12 cellular contexts compared by ENCODE assay signal in genomic region chr1:61332196-61332753, GRCh38.
DNase-seq lines count a peak whose midpoint lies in the region; ATAC-seq and TF ChIP-seq lines count a peak whose summit lies in the region.
"Had no signal": no experiment of that assay in that cellular context is flagged by ENCODE, and none has a peak within 500 bp of the region (broad histone marks: within the 10 kb centered on the region; RNA-seq: fewer than 3 reads in every experiment).

No MANE protein-coding gene starts in this region.

- peaks cover 6% of the 10 kb centered on the region for H3K4me1 ChIP-seq in lower lobe of right lung

- peak; percentile 88 for DNase-seq in GM12865 (ENCODE audit: low read depth)
- no peak for DNase-seq in left cardiac atrium
- no peak for DNase-seq in NCI-H2029 (lab: John Stamatoyannopoulos, UW)
- DNase-seq in lower lobe of right lung: no peak
- no peak for DNase-seq in HuH-7.5 (ENCODE audit: low spot score)
- DNase-seq: activated CD4-positive, alpha-beta T cell treated with anti-CD3 and anti-CD28 coated beads, Interleukin-2, amount 50 U/mL, for 48 hours; H7; NCI-H1105; Peyer's patch had no signal

- TF ChIP-seq CTCF in GM12865 (IDR thresholded peaks at IDR 0.05; ENCODE audit: insufficient read depth, low read depth, low read length, missing control alignments) (no peak), lower lobe of right lung (IDR thresholded peaks at IDR 0.05) (no peak)

- H3K27me3 ChIP-seq in lower lobe of right lung (ENCODE audit: low read depth): no peaks in the 10 kb centered on the region
- H3K27me3 ChIP-seq: Peyer's patch had no signal

- intact Hi-C loops in left cardiac atrium (cut with DNase I): no loop called here
- intact Hi-C loops in lower lobe of right lung (cut with DNase I): loop anchor here (10.0 kb wide), 1 partner anchor 237 kb away; no protein-coding TSS in a partner anchor

- H3K4me3 ChIP-seq in GM12865 (ENCODE audit: low read depth, low read length) (no peak overlapping the region), lower lobe of right lung (no peak overlapping the region)
- H3K4me3 ChIP-seq: Peyer's patch had no signal

- no peak overlapping the region for H3K27ac ChIP-seq in lower lobe of right lung
- H3K27ac ChIP-seq: Peyer's patch had no signal

- ATAC-seq in GM19023 (IDR thresholded peaks at IDR 0.05; ENCODE audit: unreplicated experiment) (peak; percentile 98), HG02642 (IDR thresholded peaks at IDR 0.05; ENCODE audit: poor library complexity, unreplicated experiment) (peak; percentile 97), HG03521 (IDR thresholded peaks at IDR 0.05; ENCODE audit: unreplicated experiment) (peak; percentile 99), left cardiac atrium (no peak), lower lobe of right lung (no peak)

- H3K36me3 ChIP-seq in lower lobe of right lung: no peaks in the 10 kb centered on the region
- H3K36me3 ChIP-seq: Peyer's patch had no signal

- no peaks in the 10 kb centered on the region for H3K9me3 ChIP-seq in lower lobe of right lung
- H3K9me3 ChIP-seq: Peyer's patch had no signal

Comparison
In these comparisons a context has a peak if more than half of its experiments do, and no peak if none do; other contexts are left out.
1. ATAC-seq: peak in GM19023 (single experiment), HG02642 (single experiment) and HG03521 (single experiment); none in left cardiac atrium (0 of 2) and lower lobe of right lung (0 of 2).